ENCODE assay signal across 1 cellular context in the genomic region with DNA sequence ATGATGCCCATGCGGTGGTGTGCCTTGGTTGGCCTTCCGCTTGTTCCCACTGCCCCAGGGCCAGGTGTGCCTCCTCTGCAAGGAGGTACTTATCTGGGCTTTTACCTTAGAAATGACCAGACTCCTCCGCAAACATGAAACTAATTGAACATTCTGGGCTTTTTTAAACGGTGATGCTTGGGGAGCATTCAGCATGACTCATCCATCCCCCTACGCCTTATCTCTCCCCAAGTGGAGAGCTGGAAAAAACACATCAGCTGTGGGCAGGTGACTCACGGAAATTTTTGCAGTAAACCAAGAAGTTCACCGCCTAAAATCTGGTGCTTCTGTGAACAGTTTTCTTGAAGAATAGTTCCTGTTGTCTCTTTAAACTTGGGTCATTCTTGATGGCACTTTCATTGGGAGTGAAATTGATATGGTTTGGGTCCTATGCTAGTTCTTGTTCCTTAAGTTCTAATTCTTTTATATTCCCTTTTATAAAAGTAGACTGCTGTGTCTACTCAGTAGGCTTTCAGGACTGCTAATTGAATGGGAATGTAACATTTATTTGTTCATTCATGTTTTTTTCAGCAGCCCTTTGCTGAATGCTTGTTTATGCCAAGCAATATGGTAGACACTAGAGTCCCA.
TF ChIP-seq lines count a peak whose summit lies in the region.

No MANE protein-coding gene starts in this region.

TF ChIP-seq in K562, 482 proteins besides CTCF, POLR2A, EP300 and RAD21 (continued from another document and continues in another):
- TF ChIP-seq SIN3B (IDR thresholded peaks at IDR 0.05; ENCODE audit: low read depth) (no peak), SREBF2 (CRISPR knock-in tag; IDR thresholded peaks at IDR 0.05) (no peak), ZNF785 (CRISPR knock-in tag; IDR thresholded peaks at IDR 0.05) (no peak), NCOA6 (IDR thresholded peaks at IDR 0.05) (no peak), SMARCE1 (IDR thresholded peaks at IDR 0.05) (peak; percentile 99), ZNF274 (IDR thresholded peaks at IDR 0.05; ENCODE audit: borderline replicate concordance, low read depth, low read length) (no peak), MCM3 (IDR thresholded peaks at IDR 0.05) (no peak), MCM7 (IDR thresholded peaks at IDR 0.05) (no peak), SIN3A (IDR thresholded peaks at IDR 0.05; ENCODE audit: borderline replicate concordance in 2 of 2, control insufficient read depth in 1 of 2, low read depth in 2 of 2, low read length in 2 of 2) (no peak), ZNF583 (CRISPR knock-in tag; IDR thresholded peaks at IDR 0.05) (no peak), FOS (IDR thresholded peaks at IDR 0.05; ENCODE audit: extremely low read depth, insufficient read length) (peak; percentile 83), TCF7L2 (IDR thresholded peaks at IDR 0.05; ENCODE audit: low read depth, low read length) (no peak), CXXC5 (CRISPR knock-in tag; IDR thresholded peaks at IDR 0.05) (peak; percentile 45; the same call in 1 of the 2 replicates), PHF8 (IDR thresholded peaks at IDR 0.05; ENCODE audit: borderline replicate concordance, low read length) (no peak), MYNN (IDR thresholded peaks at IDR 0.05) (0 out of 2 replicates have a peak, but pooled peaks have one; percentile 53), MYNN (CRISPR knock-in tag; IDR thresholded peaks at IDR 0.05) (no peak), JUNB (CRISPR knock-in tag; conservative IDR thresholded peaks at IDR 0.05) (peak; percentile 95), ZNF584 (CRISPR knock-in tag; IDR thresholded peaks at IDR 0.05; ENCODE audit: low read depth) (no peak), ZNF766 (CRISPR knock-in tag; conservative IDR thresholded peaks at IDR 0.05) (peak; percentile 68; the same call in 1 of the 2 replicates), HDAC1 (IDR thresholded peaks at IDR 0.05) (peak in 1 of 2 experiments; percentile 72; a peak in 1 of 4 replicates), ATF1 (CRISPR knock-in tag; IDR thresholded peaks at IDR 0.05) (no peak), ATF1 (tag; IDR thresholded peaks at IDR 0.05) (peak; percentile 61; the same call in 1 of the 2 replicates), ZFP1 (CRISPR knock-in tag; IDR thresholded peaks at IDR 0.05) (no peak), ILF3 (IDR thresholded peaks at IDR 0.05; ENCODE audit: borderline replicate concordance) (no peak), MEF2A (IDR thresholded peaks at IDR 0.05; ENCODE audit: control insufficient read depth, low read depth, low read length) (no peak), TCF7 (IDR thresholded peaks at IDR 0.05; ENCODE audit: borderline replicate concordance) (no peak), ILK (tag; IDR thresholded peaks at IDR 0.05; ENCODE audit: borderline replicate concordance, low read depth) (no peak), TAF15 (IDR thresholded peaks at IDR 0.05; ENCODE audit: low read depth, low read length) (no peak), SMAD1 (IDR thresholded peaks at IDR 0.05; ENCODE audit: low read depth, low read length, partially characterized antibody) (no peak), TSC22D4 (tag; IDR thresholded peaks at IDR 0.05) (no peak), ETV5 (CRISPR knock-in tag; IDR thresholded peaks at IDR 0.05; ENCODE audit: low read depth) (no peak), RHOXF2B (CRISPR knock-in tag; conservative IDR thresholded peaks at IDR 0.05) (no peak), ETV6 (IDR thresholded peaks at IDR 0.05; ENCODE audit: borderline replicate concordance in 1 of 2, low read depth in 2 of 2, low read length in 1 of 2) (no peak), ETV6 (CRISPR knock-in tag; IDR thresholded peaks at IDR 0.05; ENCODE audit: borderline replicate concordance) (no peak), FIP1L1 (IDR thresholded peaks at IDR 0.05; ENCODE audit: low read depth, low read length, poor library complexity, severe bottlenecking) (no peak), ZNF717 (CRISPR knock-in tag; IDR thresholded peaks at IDR 0.05) (no peak), ZNF212 (CRISPR knock-in tag; IDR thresholded peaks at IDR 0.05) (no peak), ADNP (tag; IDR thresholded peaks at IDR 0.05) (0 out of 2 replicates have a peak, but pooled peaks have one; percentile 37), LCOR (CRISPR knock-in tag; IDR thresholded peaks at IDR 0.05) (peak; percentile 91)
- TF ChIP-seq, protein P1, sequence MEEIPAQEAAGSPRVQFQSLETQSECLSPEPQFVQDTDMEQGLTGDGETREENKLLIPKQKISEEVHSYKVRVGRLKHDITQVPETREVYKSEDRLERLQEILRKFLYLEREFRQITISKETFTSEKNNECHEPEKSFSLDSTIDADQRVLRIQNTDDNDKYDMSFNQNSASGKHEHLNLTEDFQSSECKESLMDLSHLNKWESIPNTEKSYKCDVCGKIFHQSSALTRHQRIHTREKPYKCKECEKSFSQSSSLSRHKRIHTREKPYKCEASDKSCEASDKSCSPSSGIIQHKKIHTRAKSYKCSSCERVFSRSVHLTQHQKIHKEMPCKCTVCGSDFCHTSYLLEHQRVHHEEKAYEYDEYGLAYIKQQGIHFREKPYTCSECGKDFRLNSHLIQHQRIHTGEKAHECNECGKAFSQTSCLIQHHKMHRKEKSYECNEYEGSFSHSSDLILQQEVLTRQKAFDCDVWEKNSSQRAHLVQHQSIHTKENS (CRISPR knock-in tag; IDR thresholded peaks at IDR 0.05), result no peak
- TF ChIP-seq, protein P2, sequence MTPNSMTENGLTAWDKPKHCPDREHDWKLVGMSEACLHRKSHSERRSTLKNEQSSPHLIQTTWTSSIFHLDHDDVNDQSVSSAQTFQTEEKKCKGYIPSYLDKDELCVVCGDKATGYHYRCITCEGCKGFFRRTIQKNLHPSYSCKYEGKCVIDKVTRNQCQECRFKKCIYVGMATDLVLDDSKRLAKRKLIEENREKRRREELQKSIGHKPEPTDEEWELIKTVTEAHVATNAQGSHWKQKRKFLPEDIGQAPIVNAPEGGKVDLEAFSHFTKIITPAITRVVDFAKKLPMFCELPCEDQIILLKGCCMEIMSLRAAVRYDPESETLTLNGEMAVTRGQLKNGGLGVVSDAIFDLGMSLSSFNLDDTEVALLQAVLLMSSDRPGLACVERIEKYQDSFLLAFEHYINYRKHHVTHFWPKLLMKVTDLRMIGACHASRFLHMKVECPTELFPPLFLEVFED (CRISPR knock-in tag; conservative IDR thresholded peaks at IDR 0.05), result no peak
- TF ChIP-seq, protein P3, sequence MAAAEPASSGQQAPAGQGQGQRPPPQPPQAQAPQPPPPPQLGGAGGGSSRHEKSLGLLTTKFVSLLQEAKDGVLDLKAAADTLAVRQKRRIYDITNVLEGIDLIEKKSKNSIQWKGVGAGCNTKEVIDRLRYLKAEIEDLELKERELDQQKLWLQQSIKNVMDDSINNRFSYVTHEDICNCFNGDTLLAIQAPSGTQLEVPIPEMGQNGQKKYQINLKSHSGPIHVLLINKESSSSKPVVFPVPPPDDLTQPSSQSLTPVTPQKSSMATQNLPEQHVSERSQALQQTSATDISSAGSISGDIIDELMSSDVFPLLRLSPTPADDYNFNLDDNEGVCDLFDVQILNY (CRISPR knock-in tag; IDR thresholded peaks at IDR 0.05), result no peak
- TF ChIP-seq, protein P4, sequence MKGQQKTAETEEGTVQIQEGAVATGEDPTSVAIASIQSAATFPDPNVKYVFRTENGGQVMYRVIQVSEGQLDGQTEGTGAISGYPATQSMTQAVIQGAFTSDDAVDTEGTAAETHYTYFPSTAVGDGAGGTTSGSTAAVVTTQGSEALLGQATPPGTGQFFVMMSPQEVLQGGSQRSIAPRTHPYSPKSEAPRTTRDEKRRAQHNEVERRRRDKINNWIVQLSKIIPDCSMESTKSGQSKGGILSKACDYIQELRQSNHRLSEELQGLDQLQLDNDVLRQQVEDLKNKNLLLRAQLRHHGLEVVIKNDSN (CRISPR knock-in tag; IDR thresholded peaks at IDR 0.05), result no peak
- TF ChIP-seq, protein P5, sequence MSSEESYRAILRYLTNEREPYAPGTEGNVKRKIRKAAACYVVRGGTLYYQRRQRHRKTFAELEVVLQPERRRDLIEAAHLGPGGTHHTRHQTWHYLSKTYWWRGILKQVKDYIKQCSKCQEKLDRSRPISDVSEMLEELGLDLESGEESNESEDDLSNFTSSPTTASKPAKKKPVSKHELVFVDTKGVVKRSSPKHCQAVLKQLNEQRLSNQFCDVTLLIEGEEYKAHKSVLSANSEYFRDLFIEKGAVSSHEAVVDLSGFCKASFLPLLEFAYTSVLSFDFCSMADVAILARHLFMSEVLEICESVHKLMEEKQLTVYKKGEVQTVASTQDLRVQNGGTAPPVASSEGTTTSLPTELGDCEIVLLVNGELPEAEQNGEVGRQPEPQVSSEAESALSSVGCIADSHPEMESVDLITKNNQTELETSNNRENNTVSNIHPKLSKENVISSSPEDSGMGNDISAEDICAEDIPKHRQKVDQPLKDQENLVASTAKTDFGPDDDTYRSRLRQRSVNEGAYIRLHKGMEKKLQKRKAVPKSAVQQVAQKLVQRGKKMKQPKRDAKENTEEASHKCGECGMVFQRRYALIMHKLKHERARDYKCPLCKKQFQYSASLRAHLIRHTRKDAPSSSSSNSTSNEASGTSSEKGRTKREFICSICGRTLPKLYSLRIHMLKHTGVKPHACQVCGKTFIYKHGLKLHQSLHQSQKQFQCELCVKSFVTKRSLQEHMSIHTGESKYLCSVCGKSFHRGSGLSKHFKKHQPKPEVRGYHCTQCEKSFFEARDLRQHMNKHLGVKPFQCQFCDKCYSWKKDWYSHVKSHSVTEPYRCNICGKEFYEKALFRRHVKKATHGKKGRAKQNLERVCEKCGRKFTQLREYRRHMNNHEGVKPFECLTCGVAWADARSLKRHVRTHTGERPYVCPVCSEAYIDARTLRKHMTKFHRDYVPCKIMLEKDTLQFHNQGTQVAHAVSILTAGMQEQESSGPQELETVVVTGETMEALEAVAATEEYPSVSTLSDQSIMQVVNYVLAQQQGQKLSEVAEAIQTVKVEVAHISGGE (CRISPR knock-in tag; IDR thresholded peaks at IDR 0.05), result no peak; a peak in 1 of 6 replicates
- TF ChIP-seq, protein P6, sequence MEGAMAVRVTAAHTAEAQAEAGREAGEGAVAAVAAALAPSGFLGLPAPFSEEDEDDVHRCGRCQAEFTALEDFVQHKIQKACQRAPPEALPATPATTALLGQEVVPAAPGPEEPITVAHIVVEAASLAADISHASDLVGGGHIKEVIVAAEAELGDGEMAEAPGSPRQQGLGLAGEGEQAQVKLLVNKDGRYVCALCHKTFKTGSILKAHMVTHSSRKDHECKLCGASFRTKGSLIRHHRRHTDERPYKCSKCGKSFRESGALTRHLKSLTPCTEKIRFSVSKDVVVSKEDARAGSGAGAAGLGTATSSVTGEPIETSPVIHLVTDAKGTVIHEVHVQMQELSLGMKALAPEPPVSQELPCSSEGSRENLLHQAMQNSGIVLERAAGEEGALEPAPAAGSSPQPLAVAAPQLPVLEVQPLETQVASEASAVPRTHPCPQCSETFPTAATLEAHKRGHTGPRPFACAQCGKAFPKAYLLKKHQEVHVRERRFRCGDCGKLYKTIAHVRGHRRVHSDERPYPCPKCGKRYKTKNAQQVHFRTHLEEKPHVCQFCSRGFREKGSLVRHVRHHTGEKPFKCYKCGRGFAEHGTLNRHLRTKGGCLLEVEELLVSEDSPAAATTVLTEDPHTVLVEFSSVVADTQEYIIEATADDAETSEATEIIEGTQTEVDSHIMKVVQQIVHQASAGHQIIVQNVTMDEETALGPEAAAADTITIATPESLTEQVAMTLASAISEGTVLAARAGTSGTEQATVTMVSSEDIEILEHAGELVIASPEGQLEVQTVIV (CRISPR knock-in tag; IDR thresholded peaks at IDR 0.05; ENCODE audit: borderline replicate concordance), result no peak
- TF ChIP-seq, protein P7, sequence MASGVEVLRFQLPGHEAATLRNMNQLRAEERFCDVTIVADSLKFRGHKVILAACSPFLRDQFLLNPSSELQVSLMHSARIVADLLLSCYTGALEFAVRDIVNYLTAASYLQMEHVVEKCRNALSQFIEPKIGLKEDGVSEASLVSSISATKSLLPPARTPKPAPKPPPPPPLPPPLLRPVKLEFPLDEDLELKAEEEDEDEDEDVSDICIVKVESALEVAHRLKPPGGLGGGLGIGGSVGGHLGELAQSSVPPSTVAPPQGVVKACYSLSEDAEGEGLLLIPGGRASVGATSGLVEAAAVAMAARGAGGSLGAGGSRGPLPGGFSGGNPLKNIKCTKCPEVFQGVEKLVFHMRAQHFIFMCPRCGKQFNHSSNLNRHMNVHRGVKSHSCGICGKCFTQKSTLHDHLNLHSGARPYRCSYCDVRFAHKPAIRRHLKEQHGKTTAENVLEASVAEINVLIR (CRISPR knock-in tag; IDR thresholded peaks at IDR 0.05), result no peak
- TF ChIP-seq, protein P8, sequence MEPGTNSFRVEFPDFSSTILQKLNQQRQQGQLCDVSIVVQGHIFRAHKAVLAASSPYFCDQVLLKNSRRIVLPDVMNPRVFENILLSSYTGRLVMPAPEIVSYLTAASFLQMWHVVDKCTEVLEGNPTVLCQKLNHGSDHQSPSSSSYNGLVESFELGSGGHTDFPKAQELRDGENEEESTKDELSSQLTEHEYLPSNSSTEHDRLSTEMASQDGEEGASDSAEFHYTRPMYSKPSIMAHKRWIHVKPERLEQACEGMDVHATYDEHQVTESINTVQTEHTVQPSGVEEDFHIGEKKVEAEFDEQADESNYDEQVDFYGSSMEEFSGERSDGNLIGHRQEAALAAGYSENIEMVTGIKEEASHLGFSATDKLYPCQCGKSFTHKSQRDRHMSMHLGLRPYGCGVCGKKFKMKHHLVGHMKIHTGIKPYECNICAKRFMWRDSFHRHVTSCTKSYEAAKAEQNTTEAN (CRISPR knock-in tag; IDR thresholded peaks at IDR 0.05), result no peak
- TF ChIP-seq, protein P9, sequence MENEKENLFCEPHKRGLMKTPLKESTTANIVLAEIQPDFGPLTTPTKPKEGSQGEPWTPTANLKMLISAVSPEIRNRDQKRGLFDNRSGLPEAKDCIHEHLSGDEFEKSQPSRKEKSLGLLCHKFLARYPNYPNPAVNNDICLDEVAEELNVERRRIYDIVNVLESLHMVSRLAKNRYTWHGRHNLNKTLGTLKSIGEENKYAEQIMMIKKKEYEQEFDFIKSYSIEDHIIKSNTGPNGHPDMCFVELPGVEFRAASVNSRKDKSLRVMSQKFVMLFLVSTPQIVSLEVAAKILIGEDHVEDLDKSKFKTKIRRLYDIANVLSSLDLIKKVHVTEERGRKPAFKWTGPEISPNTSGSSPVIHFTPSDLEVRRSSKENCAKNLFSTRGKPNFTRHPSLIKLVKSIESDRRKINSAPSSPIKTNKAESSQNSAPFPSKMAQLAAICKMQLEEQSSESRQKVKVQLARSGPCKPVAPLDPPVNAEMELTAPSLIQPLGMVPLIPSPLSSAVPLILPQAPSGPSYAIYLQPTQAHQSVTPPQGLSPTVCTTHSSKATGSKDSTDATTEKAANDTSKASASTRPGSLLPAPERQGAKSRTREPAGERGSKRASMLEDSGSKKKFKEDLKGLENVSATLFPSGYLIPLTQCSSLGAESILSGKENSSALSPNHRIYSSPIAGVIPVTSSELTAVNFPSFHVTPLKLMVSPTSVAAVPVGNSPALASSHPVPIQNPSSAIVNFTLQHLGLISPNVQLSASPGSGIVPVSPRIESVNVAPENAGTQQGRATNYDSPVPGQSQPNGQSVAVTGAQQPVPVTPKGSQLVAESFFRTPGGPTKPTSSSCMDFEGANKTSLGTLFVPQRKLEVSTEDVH (IDR thresholded peaks at IDR 0.05; ENCODE audit: low read depth, partially characterized antibody), result no peak
- TF ChIP-seq, protein P10, sequence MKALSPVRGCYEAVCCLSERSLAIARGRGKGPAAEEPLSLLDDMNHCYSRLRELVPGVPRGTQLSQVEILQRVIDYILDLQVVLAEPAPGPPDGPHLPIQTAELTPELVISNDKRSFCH (CRISPR knock-in tag; IDR thresholded peaks at IDR 0.05), result no peak
- TF ChIP-seq, protein P10 (tag; IDR thresholded peaks at IDR 0.05), result no peak
